Comparison of ENCODE assay signal across 1 cellular context in the genomic region with DNA sequence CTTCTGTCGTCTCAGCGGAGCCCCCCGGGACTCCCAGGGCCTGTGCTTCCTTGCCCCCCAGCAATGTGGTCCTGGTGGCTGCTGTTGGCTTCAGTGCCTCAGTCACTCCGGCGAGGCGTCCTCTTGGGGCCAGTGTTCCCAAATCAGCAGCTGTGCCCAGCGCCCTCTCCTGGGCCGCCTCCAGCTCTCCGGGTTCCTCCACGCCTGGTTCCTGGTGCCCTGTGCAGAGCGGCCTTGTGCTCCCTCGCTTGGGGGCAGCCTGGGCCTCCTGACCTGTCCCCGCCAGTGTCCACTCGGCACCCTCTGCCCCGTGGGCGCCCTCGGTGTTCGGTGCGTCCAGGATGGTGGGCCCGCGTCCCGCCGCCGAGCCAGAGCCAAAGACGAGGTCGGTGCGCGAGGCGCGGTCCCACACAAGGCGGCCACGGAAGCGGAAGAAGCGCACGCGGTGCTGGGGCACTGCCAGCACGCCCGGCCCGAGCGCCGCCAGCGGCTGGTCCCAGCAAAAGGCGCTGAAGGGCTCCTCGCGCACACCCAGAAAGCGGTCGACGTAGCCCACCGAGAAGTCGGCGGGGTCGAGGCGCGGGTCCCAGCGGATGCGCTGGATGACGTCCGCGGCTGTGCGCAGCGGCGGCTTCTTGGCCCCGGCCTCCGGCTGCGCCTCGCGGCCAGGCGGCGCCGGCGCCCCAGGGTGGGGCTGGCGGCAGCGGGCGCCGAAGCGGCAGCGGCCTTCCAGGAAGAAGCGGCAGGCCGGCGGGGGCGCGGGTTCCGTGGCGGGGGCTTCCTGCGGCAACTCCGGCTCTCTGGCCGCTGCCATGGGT.
A peak's percentile ranks its signal among the peaks of the same experiment; 100 is the strongest.
TF ChIP-seq lines count a peak whose summit lies in the region.

No MANE protein-coding gene starts in this region.

TF ChIP-seq in HEK293, 187 proteins besides CTCF, POLR2A, EP300 and RAD21 (continued from another document):
- TF ChIP-seq, protein P1, sequence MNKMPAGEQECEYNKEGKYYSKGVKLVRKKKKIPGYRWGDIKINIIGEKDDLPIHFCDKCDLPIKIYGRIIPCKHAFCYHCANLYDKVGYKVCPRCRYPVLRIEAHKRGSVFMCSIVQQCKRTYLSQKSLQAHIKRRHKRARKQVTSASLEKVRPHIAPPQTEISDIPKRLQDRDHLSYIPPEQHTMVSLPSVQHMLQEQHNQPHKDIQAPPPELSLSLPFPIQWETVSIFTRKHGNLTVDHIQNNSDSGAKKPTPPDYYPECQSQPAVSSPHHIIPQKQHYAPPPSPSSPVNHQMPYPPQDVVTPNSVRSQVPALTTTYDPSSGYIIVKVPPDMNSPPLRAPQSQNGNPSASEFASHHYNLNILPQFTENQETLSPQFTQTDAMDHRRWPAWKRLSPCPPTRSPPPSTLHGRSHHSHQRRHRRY (tag by site-specific recombination; IDR thresholded peaks at IDR 0.05), result no peak
- TF ChIP-seq ZNF133 (tag by site-specific recombination; IDR thresholded peaks at IDR 0.05), result no peak
- TF ChIP-seq, protein P2, sequence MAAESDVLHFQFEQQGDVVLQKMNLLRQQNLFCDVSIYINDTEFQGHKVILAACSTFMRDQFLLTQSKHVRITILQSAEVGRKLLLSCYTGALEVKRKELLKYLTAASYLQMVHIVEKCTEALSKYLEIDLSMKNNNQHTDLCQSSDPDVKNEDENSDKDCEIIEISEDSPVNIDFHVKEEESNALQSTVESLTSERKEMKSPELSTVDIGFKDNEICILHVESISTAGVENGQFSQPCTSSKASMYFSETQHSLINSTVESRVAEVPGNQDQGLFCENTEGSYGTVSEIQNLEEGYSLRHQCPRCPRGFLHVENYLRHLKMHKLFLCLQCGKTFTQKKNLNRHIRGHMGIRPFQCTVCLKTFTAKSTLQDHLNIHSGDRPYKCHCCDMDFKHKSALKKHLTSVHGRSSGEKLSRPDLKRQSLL (tag by site-specific recombination; IDR thresholded peaks at IDR 0.05), result no peak
- TF ChIP-seq ZNF2 (tag by site-specific recombination; IDR thresholded peaks at IDR 0.05), result no peak
- no peak for TF ChIP-seq IKZF3 (tag by site-specific recombination; IDR thresholded peaks at IDR 0.05)
- TF ChIP-seq HOXC10 (CRISPR knock-in tag; IDR thresholded peaks at IDR 0.05), result peak; percentile 47
- no peak for TF ChIP-seq ZNF626 (tag by site-specific recombination; IDR thresholded peaks at IDR 0.05)
- peak; percentile 63 for TF ChIP-seq ZFP69B (tag by site-specific recombination; IDR thresholded peaks at IDR 0.05)
- no peak for TF ChIP-seq YY1 (tag by site-specific recombination; IDR thresholded peaks at IDR 0.05)
- TF ChIP-seq, protein P3, sequence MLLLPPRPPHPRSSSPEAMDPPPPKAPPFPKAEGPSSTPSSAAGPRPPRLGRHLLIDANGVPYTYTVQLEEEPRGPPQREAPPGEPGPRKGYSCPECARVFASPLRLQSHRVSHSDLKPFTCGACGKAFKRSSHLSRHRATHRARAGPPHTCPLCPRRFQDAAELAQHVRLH (tag by site-specific recombination; IDR thresholded peaks at IDR 0.05), result no peak
- TF ChIP-seq ZNF530 (tag by site-specific recombination; IDR thresholded peaks at IDR 0.05; ENCODE audit: low read depth), result no peak
- no peak for TF ChIP-seq ZNF391 (tag by site-specific recombination; IDR thresholded peaks at IDR 0.05; ENCODE audit: borderline replicate concordance, low read depth)
- TF ChIP-seq SETDB1 (IDR thresholded peaks at IDR 0.05; ENCODE audit: insufficient read length, low read length), result no peak
- TF ChIP-seq, protein P4, sequence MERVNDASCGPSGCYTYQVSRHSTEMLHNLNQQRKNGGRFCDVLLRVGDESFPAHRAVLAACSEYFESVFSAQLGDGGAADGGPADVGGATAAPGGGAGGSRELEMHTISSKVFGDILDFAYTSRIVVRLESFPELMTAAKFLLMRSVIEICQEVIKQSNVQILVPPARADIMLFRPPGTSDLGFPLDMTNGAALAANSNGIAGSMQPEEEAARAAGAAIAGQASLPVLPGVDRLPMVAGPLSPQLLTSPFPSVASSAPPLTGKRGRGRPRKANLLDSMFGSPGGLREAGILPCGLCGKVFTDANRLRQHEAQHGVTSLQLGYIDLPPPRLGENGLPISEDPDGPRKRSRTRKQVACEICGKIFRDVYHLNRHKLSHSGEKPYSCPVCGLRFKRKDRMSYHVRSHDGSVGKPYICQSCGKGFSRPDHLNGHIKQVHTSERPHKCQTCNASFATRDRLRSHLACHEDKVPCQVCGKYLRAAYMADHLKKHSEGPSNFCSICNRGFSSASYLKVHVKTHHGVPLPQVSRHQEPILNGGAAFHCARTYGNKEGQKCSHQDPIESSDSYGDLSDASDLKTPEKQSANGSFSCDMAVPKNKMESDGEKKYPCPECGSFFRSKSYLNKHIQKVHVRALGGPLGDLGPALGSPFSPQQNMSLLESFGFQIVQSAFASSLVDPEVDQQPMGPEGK (tag by site-specific recombination; IDR thresholded peaks at IDR 0.05), result peak; percentile 17; the same call in 1 of the 2 replicates
- TF ChIP-seq ZNF571 (tag by site-specific recombination; IDR thresholded peaks at IDR 0.05), result no peak
- TF ChIP-seq ZXDB (tag by site-specific recombination; IDR thresholded peaks at IDR 0.05), result no peak
- peak; percentile 58 for TF ChIP-seq GLIS2 (tag by site-specific recombination; IDR thresholded peaks at IDR 0.05)
- no peak for TF ChIP-seq KLF9 (tag by site-specific recombination; IDR thresholded peaks at IDR 0.05; ENCODE audit: low read depth)
